1 cellular context compared by ENCODE assay signal in genomic region chr16:16262954-16263555, GRCh38. TPM values are rescaled to one million over a fixed set of nuclear protein-coding genes. Genes with fewer than 3 reads are reported as not detected.
"Had no signal": no experiment of that assay in that cellular context is flagged by ENCODE, and none has a peak within 500 bp of the region (broad histone marks: within the 10 kb centered on the region; RNA-seq: fewer than 3 reads in every experiment).

No MANE protein-coding gene starts in this region.

RNA-seq across cellular contexts. Expression of gene ABCC6, which starts 39.8 kb away (rescaled TPM):
- total RNA-seq: foreskin keratinocyte had no signal
